ENCODE assay signal across 1 cellular context in the genomic region with DNA sequence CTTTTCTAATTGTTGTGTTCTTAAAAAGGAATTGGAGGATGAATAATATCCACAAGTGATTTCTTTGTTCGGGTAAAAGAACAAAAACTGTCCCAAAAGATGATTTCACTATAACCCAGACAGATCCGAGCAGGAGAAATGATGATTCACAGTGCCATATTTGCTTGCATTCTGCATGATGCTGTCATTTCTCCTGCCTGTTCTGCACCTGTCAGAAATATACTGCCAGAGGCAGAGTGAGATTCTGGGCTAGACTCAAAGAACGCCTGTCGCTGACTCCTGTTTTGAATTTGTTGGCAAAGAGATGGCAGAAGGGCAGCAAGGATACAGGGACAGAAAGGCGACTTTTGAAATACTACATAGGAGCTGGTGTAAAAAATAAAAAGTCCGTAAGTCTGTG.
A peak's percentile ranks its signal among the peaks of the same experiment; 100 is the strongest.
TF ChIP-seq lines count a peak whose summit lies in the region.

No MANE protein-coding gene starts in this region.

TF ChIP-seq in SK-N-SH, 30 proteins besides CTCF, POLR2A, EP300 and RAD21 (continued from another document):
- TF ChIP-seq, protein P1, sequence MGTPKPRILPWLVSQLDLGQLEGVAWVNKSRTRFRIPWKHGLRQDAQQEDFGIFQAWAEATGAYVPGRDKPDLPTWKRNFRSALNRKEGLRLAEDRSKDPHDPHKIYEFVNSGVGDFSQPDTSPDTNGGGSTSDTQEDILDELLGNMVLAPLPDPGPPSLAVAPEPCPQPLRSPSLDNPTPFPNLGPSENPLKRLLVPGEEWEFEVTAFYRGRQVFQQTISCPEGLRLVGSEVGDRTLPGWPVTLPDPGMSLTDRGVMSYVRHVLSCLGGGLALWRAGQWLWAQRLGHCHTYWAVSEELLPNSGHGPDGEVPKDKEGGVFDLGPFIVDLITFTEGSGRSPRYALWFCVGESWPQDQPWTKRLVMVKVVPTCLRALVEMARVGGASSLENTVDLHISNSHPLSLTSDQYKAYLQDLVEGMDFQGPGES (IDR thresholded peaks at IDR 0.05; ENCODE audit: low read depth, low read length) = no peak
- TF ChIP-seq FOXJ3 (CRISPR knock-in tag; IDR thresholded peaks at IDR 0.05) (no peak), ELF1 (IDR thresholded peaks at IDR 0.05) (no peak), GABPA (IDR thresholded peaks at IDR 0.05; ENCODE audit: low read depth) (no peak), CHD2 (IDR thresholded peaks at IDR 0.05; ENCODE audit: low read length, partially characterized antibody) (peak; percentile 50), JUND (IDR thresholded peaks at IDR 0.05) (no peak), POLR2AphosphoS5 (IDR thresholded peaks at IDR 0.05; ENCODE audit: low read depth, low read length) (no peak), FOXM1 (IDR thresholded peaks at IDR 0.05; ENCODE audit: low read depth) (no peak), SIN3A (IDR thresholded peaks at IDR 0.05; ENCODE audit: borderline replicate concordance, low read depth, low read length) (no peak), RFX5 (IDR thresholded peaks at IDR 0.05; ENCODE audit: low read length) (no peak), TCF12 (IDR thresholded peaks at IDR 0.05) (no peak), NFIC (IDR thresholded peaks at IDR 0.05; ENCODE audit: borderline replicate concordance) (no peak), MEF2A (IDR thresholded peaks at IDR 0.05; ENCODE audit: borderline replicate concordance, low read depth) (no peak), EZH2phosphoT487 (IDR thresholded peaks at IDR 0.05; ENCODE audit: borderline replicate concordance, low read depth) (no peak)
- TF ChIP-seq, protein P2, sequence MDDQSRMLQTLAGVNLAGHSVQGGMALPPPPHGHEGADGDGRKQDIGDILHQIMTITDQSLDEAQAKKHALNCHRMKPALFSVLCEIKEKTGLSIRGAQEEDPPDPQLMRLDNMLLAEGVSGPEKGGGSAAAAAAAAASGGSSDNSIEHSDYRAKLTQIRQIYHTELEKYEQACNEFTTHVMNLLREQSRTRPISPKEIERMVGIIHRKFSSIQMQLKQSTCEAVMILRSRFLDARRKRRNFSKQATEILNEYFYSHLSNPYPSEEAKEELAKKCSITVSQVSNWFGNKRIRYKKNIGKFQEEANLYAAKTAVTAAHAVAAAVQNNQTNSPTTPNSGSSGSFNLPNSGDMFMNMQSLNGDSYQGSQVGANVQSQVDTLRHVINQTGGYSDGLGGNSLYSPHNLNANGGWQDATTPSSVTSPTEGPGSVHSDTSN (IDR thresholded peaks at IDR 0.05) = no peak
- TF ChIP-seq, protein P3, sequence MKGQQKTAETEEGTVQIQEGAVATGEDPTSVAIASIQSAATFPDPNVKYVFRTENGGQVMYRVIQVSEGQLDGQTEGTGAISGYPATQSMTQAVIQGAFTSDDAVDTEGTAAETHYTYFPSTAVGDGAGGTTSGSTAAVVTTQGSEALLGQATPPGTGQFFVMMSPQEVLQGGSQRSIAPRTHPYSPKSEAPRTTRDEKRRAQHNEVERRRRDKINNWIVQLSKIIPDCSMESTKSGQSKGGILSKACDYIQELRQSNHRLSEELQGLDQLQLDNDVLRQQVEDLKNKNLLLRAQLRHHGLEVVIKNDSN (IDR thresholded peaks at IDR 0.05; ENCODE audit: borderline replicate concordance, low read depth) = no peak
TF ChIP-seq in SK-N-SH: peak in this region for 3.
